Comparison of ENCODE assay signal across 11 cellular contexts in the genomic region with DNA sequence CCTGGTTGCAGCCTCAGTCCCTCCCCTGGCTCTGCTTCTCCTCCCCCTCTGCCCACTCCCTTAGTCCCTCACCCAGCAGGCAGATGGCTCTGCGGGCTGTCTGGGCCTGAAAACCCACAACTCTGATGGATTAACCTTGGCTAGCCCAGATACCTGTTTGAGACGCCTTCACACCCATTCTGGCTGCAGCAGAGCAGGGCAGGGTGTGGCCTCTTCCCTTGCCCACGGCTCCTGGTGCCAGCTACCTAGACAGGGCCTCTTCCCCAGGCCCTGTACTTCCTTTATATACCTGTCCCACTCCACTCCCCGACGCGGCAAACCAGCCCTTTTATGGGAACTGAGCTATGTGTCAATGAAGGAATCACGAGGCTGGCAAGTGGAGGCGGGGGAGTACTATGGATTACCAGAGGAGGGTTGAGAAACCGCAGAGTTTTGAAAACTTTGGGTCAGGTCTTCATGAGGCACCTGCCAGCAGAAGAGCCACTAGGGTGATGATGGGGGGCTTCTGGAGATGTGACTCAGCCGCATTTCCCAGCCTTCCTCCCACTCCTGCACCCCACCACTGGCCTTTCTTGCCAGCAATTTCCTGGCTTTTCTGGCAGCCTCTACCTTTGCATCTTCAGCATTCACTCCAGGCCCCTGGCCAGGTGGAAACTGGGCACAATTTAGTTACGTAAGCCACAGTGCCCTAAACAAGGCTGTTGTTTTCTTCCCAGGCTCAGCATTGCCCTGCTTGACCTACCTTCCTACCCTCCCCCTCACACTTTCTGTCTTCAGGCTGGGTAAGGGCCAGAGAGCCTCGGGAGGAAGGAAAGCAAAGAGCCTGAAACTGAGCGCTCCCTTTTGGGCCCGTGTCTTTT. TPM values are rescaled to one million over a fixed set of nuclear protein-coding genes. Genes with fewer than 3 reads are reported as not detected.
DNase-seq lines count a peak whose midpoint lies in the region; ATAC-seq and TF ChIP-seq lines count a peak whose summit lies in the region.
"Had no signal": no experiment of that assay in that cellular context is flagged by ENCODE, and none has a peak within 500 bp of the region (broad histone marks: within the 10 kb centered on the region; RNA-seq: fewer than 3 reads in every experiment).

Gene CHI3L1, minus strand, starts transcription at position 259 of the 860 bp plus-strand sequence. Its CDS starts 81 bp downstream, at position 178.

- H3K27me3 Mint-ChIP-seq in H9 (ENCODE audit: low read depth): no peaks in the 10 kb centered on the region; the same call in 1 of the 2 replicates

- no peaks in the 10 kb centered on the region for H4K20me1 ChIP-seq in H9 (ENCODE audit: control insufficient read depth, insufficient read depth, insufficient read length)

- no peaks in the 10 kb centered on the region for H3K27me3 ChIP-seq in H9 (ENCODE audit: insufficient read depth, low read length)

- H2AFZ ChIP-seq in H9 (ENCODE audit: low read length): no peak within 1 kb of the TSS

- intact Hi-C loops in posterior cingulate gyrus (cut with DNase I): no loop called here

- H3K18ac ChIP-seq in H9 (ENCODE audit: insufficient read length, low read depth, low read length): no peak within 1 kb of the TSS

- no peak within 1 kb of the TSS for H4K5ac ChIP-seq in H9 (ENCODE audit: insufficient read length, low read depth, low read length)

- no peak within 1 kb of the TSS for H3K9ac ChIP-seq in H9 (ENCODE audit: extremely low read depth, insufficient read length, low read length)

- H3K23me2 ChIP-seq in H9 (ENCODE audit: insufficient read length, low read depth, low read length, poor library complexity, severe bottlenecking): peaks cover 3% of the 10 kb centered on the region

- H3K9me3 Mint-ChIP-seq in H9: no peaks in the 10 kb centered on the region; a peak in 2 of 5 replicates
- H3K9me3 Mint-ChIP-seq: stimulated activated naive B cell treated with anti-CD40 and anti-IgM and Interleukin-4, amounts not matched to agents 10 μg/mL and 1 μg/mL and 100 μg/mL, for 72 hours had no signal

- H3K4ac ChIP-seq in H9 (ENCODE audit: low read depth, low read length): no peak within 1 kb of the TSS

- H3K27ac Mint-ChIP-seq in H9: peak within 1 kb of the TSS in 2 of 3 experiments; percentile 44 to 50; a peak in 4 of 7 replicates
- H3K27ac Mint-ChIP-seq: stimulated activated naive B cell treated with anti-CD40 and anti-IgM and Interleukin-4, amounts not matched to agents 10 μg/mL and 1 μg/mL and 100 μg/mL, for 72 hours had no signal

- no peak within 1 kb of the TSS for H3K56ac ChIP-seq in H9 (ENCODE audit: insufficient read length, low read depth, low read length)

- peaks cover 29 to 41% of the 10 kb centered on the region in 2 experiments for H3K4me1 Mint-ChIP-seq in H9

- H4K91ac ChIP-seq in H9 (ENCODE audit: insufficient read length, low read depth, low read length): no peak within 1 kb of the TSS

- H3K23ac ChIP-seq in H9 (ENCODE audit: insufficient read length, low read depth, low read length): no peak within 1 kb of the TSS

- no peak within 1 kb of the TSS for H2BK5ac ChIP-seq in H9 (ENCODE audit: insufficient read length, low read length)

- no peaks in the 10 kb centered on the region for H3K79me2 ChIP-seq in H9 (ENCODE audit: insufficient read depth, low read length)

- no peak for TF ChIP-seq CTCF in H9 (conservative IDR thresholded peaks at IDR 0.05)

- no peaks in the 10 kb centered on the region for H3K79me1 ChIP-seq in H9 (ENCODE audit: insufficient read depth, low read depth, low read length, poor library complexity, severe bottlenecking)

- H3K36me3 Mint-ChIP-seq in H9 (ENCODE audit: insufficient read depth in 1 of 3, low read depth in 3 of 3): no peaks in the 10 kb centered on the region
- H3K36me3 Mint-ChIP-seq: stimulated activated naive B cell treated with anti-CD40 and anti-IgM and Interleukin-4, amounts not matched to agents 10 μg/mL and 1 μg/mL and 100 μg/mL, for 72 hours had no signal

- no peaks in the 10 kb centered on the region for H3K9me3 ChIP-seq in H9 (ENCODE audit: control insufficient read depth, low read depth, low read length)

- peak within 1 kb of the TSS; percentile 69 for H3K14ac ChIP-seq in H9 (ENCODE audit: insufficient read depth, low read length)

- no peak within 1 kb of the TSS for H2BK12ac ChIP-seq in H9 (ENCODE audit: insufficient read length, low read depth, low read length)

- H2BK15ac ChIP-seq in H9 (ENCODE audit: low read depth, low read length): no peak within 1 kb of the TSS

- DNase-seq in H9 (no peak), SW480 (ENCODE audit: low spot score) (peak; percentile 42), hippocampal formation (lab: John Stamatoyannopoulos, UW) (peak; percentile 36 to 43), posterior cingulate gyrus (peak in 7 of 10 donors; percentile 2 to 93 (median 83)), DMS53 treated with DMSO at 0.1 percent for 48 hours (lab: John Stamatoyannopoulos, UW; ENCODE audit: unreplicated experiment) (no peak), NK-92 (lab: John Stamatoyannopoulos, UW; ENCODE audit: unreplicated experiment) (no peak)
- DNase-seq: stimulated activated naive B cell treated with anti-CD40 and anti-IgM and Interleukin-4, amounts not matched to agents 10 μg/mL and 1 μg/mL and 100 μg/mL, for 72 hours had no signal

- H3K27ac ChIP-seq in H9 (ENCODE audit: insufficient read length, low read depth, low read length): no peak within 1 kb of the TSS

- no peak within 1 kb of the TSS for H2AK5ac ChIP-seq in H9 (ENCODE audit: insufficient read length, low read length)

- H3K4me2 ChIP-seq in H9 (ENCODE audit: insufficient read depth, insufficient read length, low read length): no peak within 1 kb of the TSS

- no CpG with 5 or more reads among the region's 14 CpGs for WGBS in H9 (ENCODE audit: extremely low coverage, insufficient read length, low lambda C conversion rate)

- H3T11ph ChIP-seq in H9 (ENCODE audit: low read length): no peak within 1 kb of the TSS

- ATAC-seq in HG02759 (IDR thresholded peaks at IDR 0.05; ENCODE audit: unreplicated experiment): no peak
- no peak for ATAC-seq in activated CD4-positive, CD25-positive, alpha-beta regulatory T cell treated with anti-CD3 and anti-CD28 coated beads, Interleukin-2, amount 50 U/mL, for 24 hours
- ATAC-seq: stimulated activated naive B cell treated with anti-CD40 and anti-IgM and Interleukin-4, amounts not matched to agents 10 μg/mL and 1 μg/mL and 100 μg/mL, for 72 hours had no signal

- H2BK20ac ChIP-seq in H9 (ENCODE audit: low read depth, low read length, poor library complexity, severe bottlenecking): no peak within 1 kb of the TSS

- H4K8ac ChIP-seq in H9 (replicated peaks; ENCODE audit: insufficient read length, low read depth, low read length): no peak within 1 kb of the TSS

- peak within 1 kb of the TSS in 1 of 2 experiments; percentile 52; a peak in 2 of 5 replicates for H3K4me3 Mint-ChIP-seq in H9
- H3K4me3 Mint-ChIP-seq: stimulated activated naive B cell treated with anti-CD40 and anti-IgM and Interleukin-4, amounts not matched to agents 10 μg/mL and 1 μg/mL and 100 μg/mL, for 72 hours had no signal

- no peak within 1 kb of the TSS for H2BK120ac ChIP-seq in H9 (ENCODE audit: low read depth, low read length, poor library complexity, severe bottlenecking)

- H3K4me1 ChIP-seq in H9 (ENCODE audit: insufficient read depth, low read length): peaks cover 6% of the 10 kb centered on the region; the same call in 1 of the 2 replicates

RNA-seq across cellular contexts. Expression of gene CHI3L1, which starts in this region (rescaled TPM):
- not detected in 2 replicates for total RNA-seq in H9 (2021)
- total RNA-seq: endothelial cell of umbilical vein, pulmonary artery endothelial cell had no signal

Comparison
In these comparisons a context has a peak if more than half of its experiments do, and no peak if none do; other contexts are left out.
1. DNase-seq: peak in SW480 (single experiment), hippocampal formation (2 of 2) and posterior cingulate gyrus (7 of 10); none in H9 (single experiment), DMS53 treated with DMSO at 0.1 percent for 48 hours (single experiment) and NK-92 (single experiment).